In the genomic region with DNA sequence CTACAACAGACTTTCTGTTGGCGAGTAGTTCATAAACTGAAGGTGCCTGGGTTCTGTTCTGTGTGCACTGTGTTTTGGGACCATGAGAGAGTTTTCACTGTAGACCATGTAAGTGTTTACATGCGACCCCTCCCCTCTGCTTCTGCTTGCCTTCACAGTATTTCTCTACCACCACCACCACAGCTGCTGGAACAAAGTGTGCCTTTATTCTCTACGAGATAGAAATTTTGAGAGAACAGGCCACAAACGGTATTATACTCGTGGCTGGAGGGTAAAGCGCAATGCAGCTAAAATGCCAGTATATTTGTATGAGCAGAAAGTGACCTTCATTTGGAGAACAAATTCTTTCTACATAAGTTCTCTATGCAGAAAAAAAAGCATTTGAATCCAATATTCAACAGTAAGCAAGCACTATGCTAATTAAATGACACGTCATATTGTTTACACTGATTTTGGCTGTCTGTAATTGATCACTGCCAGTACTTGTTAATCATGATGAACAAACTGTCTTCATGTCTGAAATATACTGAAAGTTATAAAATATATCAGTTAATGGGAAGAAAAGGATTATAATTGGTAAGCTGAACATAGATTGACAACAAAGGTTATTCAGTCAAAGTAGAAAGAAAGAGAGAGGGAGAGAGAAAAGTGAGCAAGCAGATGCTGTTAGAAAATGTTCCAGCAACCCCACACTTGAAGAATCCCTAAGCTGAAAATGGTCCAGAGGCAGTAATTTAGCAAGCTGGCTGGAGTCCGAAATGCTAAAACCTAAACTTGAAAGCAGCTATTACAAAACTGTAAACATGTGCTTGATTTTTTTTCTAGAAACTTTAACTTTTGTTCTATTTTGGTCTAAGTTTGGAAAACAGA, we compare ENCODE assay signal across 11 cellular contexts. TPM values are rescaled to one million over a fixed set of nuclear protein-coding genes. Genes with fewer than 3 reads are reported as not detected.
DNase-seq lines count a peak whose midpoint lies in the region; ATAC-seq and TF ChIP-seq lines count a peak whose summit lies in the region.
"Had no signal": no experiment of that assay in that cellular context is flagged by ENCODE, and none has a peak within 500 bp of the region (broad histone marks: within the 10 kb centered on the region; RNA-seq: fewer than 3 reads in every experiment).

No MANE protein-coding gene starts in this region.

- no TSS peak for BruUV-seq in PC-9 (replicated peaks; lab: Mats Ljungman, UMichigan)

- no peaks in the 10 kb centered on the region for H4K20me1 ChIP-seq in PC-9 (ENCODE audit: insufficient read depth)

- H3K4me1 Mint-ChIP-seq in HFFc6 (ENCODE audit: low read depth): peaks cover 58% of the 10 kb centered on the region
- peaks cover 12% of the 10 kb centered on the region for H3K4me1 Mint-ChIP-seq in stimulated activated effector memory CD8-positive, alpha-beta T cell treated with anti-CD3 and anti-CD28 coated beads, Interleukin-12 subunit alpha, Interleukin-12 subunit beta, amount 100 ng/mL, for 72 hours

- H3F3A ChIP-seq in PC-9 (ENCODE audit: insufficient read depth, low read depth): no peaks in the 10 kb centered on the region

- POLR2A ChIA-PET in PC-9 (lab: Charles Lee; ENCODE audit: unreplicated experiment): no interaction called here

- peak overlapping the region; percentile 62; the same call in 1 of the 2 replicates for H3K9ac ChIP-seq in iPS-20b (ENCODE audit: low read depth, low read length)

- H3K27ac ChIP-seq in ascending aorta: peak overlapping the region; percentile 54 to 59
- H3K27ac ChIP-seq in iPS-20b (ENCODE audit: low read length): peak overlapping the region; percentile 46
- H3K27ac ChIP-seq in PC-9: no peak overlapping the region

- H3K27me3 Mint-ChIP-seq in HFFc6 (ENCODE audit: insufficient read depth): no peaks in the 10 kb centered on the region; the same call in 1 of the 2 replicates

- H3K9me3 Mint-ChIP-seq in HFFc6: no peaks in the 10 kb centered on the region
- no peaks in the 10 kb centered on the region for H3K9me3 Mint-ChIP-seq in stimulated activated effector memory CD8-positive, alpha-beta T cell treated with anti-CD3 and anti-CD28 coated beads, Interleukin-12 subunit alpha, Interleukin-12 subunit beta, amount 100 ng/mL, for 72 hours

- no peak overlapping the region for H3K4me3 ChIP-seq in ascending aorta
- H3K4me3 ChIP-seq in iPS-20b (ENCODE audit: low read length): no peak overlapping the region
- H3K4me3 ChIP-seq in PC-9: no peak overlapping the region
- H3K4me3 ChIP-seq: mucosa of descending colon had no signal

- H3K79me2 ChIP-seq in PC-9 (ENCODE audit: low read depth): no peaks in the 10 kb centered on the region

- no peak overlapping the region for H3K4me2 ChIP-seq in PC-9

- DNase-seq in HFFc6 (no peak), ascending aorta (ENCODE audit: low spot score in 2 of 2) (no peak), KG1 (lab: John Stamatoyannopoulos, UW) (no peak), PC-9 (no peak)
- DNase-seq in stimulated activated effector memory CD8-positive, alpha-beta T cell treated with anti-CD3 and anti-CD28 coated beads, Interleukin-12 subunit alpha, Interleukin-12 subunit beta, amount 100 ng/mL, for 72 hours (ENCODE audit: low spot score in 2 of 2): no peak
- DNase-seq: activated T-cell treated with anti-CD3 and anti-CD28 coated beads, Interleukin-2, amount 50 U/mL, for 1 hour; DND-41; mucosa of descending colon had no signal

- peaks cover 16% of the 10 kb centered on the region; the same call in 1 of the 2 replicates for H3K36me3 Mint-ChIP-seq in HFFc6 (ENCODE audit: low read depth)
- peaks cover 35% of the 10 kb centered on the region for H3K36me3 Mint-ChIP-seq in stimulated activated effector memory CD8-positive, alpha-beta T cell treated with anti-CD3 and anti-CD28 coated beads, Interleukin-12 subunit alpha, Interleukin-12 subunit beta, amount 100 ng/mL, for 72 hours

- no peak for TF ChIP-seq CTCF in HFFc6 (IDR thresholded peaks at IDR 0.05)
- TF ChIP-seq CTCF in ascending aorta (IDR thresholded peaks at IDR 0.05): no peak
- no peak for TF ChIP-seq CTCF in PC-9 (conservative IDR thresholded peaks at IDR 0.05)

- ATAC-seq in stimulated activated effector memory CD8-positive, alpha-beta T cell treated with anti-CD3 and anti-CD28 coated beads, Interleukin-12 subunit alpha, Interleukin-12 subunit beta, amount 100 ng/mL, for 72 hours: no peak
- ATAC-seq in GM21786 (IDR thresholded peaks at IDR 0.05; ENCODE audit: unreplicated experiment): no peak
- ATAC-seq: mucosa of descending colon had no signal

- CTCF ChIA-PET in PC-9 (lab: Charles Lee): no interaction called here

- peak overlapping the region; percentile 77 for H3K4me3 Mint-ChIP-seq in HFFc6
- H3K4me3 Mint-ChIP-seq in stimulated activated effector memory CD8-positive, alpha-beta T cell treated with anti-CD3 and anti-CD28 coated beads, Interleukin-12 subunit alpha, Interleukin-12 subunit beta, amount 100 ng/mL, for 72 hours: no peak overlapping the region

- H3K27ac Mint-ChIP-seq in HFFc6: peak overlapping the region; percentile 85
- peak overlapping the region; percentile 81 for H3K27ac Mint-ChIP-seq in stimulated activated effector memory CD8-positive, alpha-beta T cell treated with anti-CD3 and anti-CD28 coated beads, Interleukin-12 subunit alpha, Interleukin-12 subunit beta, amount 100 ng/mL, for 72 hours

- intact Hi-C loops in ascending aorta (cut with DNase I): no loop called here
- intact Hi-C loops in PC-9 (cut with micrococcal nuclease; ENCODE audit: unreplicated experiment): no loop called here

- H3K36me3 ChIP-seq in ascending aorta (no peaks in the 10 kb centered on the region), iPS-20b (ENCODE audit: insufficient read depth, low read depth, low read length) (peaks cover 39% of the 10 kb centered on the region), PC-9 (ENCODE audit: low read depth) (no peaks in the 10 kb centered on the region)

- H3K9me3 ChIP-seq in ascending aorta: no peaks in the 10 kb centered on the region
- no peaks in the 10 kb centered on the region for H3K9me3 ChIP-seq in iPS-20b (ENCODE audit: insufficient read depth, low read depth, low read length)
- no peaks in the 10 kb centered on the region for H3K9me3 ChIP-seq in PC-9 (ENCODE audit: insufficient read depth, low read depth)
- H3K9me3 ChIP-seq: mucosa of descending colon had no signal

- no peaks in the 10 kb centered on the region for H3K9me2 ChIP-seq in PC-9 (ENCODE audit: insufficient read depth)

- H3K4me1 ChIP-seq in ascending aorta: peaks cover 3 to 24% of the 10 kb centered on the region in 2 donors
- H3K4me1 ChIP-seq in iPS-20b (ENCODE audit: insufficient read depth, low read length): peaks cover 33% of the 10 kb centered on the region
- no peaks in the 10 kb centered on the region for H3K4me1 ChIP-seq in PC-9 (replicated peaks; ENCODE audit: insufficient read depth)

- H3K27me3 ChIP-seq in ascending aorta (no peaks in the 10 kb centered on the region), iPS-20b (ENCODE audit: insufficient read depth, low read length) (no peaks in the 10 kb centered on the region), PC-9 (ENCODE audit: insufficient read depth, low read depth) (no peaks in the 10 kb centered on the region)

- no peak overlapping the region for H2AFZ ChIP-seq in PC-9

RNA-seq across cellular contexts. Expression of a gene that starts 8.8 kb away (rescaled TPM):
- not detected for total RNA-seq in HFFc6 (2021; fragmentation: NEBNext Ultra II Directional; extraction: Animal tissue kit (Norgen Biotek cat#: 25700))
- total RNA-seq in ascending aorta: not detected
- not detected in 2 replicates for total RNA-seq in PC-9 (2021)
- total RNA-seq: mucosa of descending colon; T-helper 2 cell treated with Interferon-gamma antibody and Interleukin-4, amounts not matched to agents 100 ng/mL and 5 ng/mL, for 36 hours had no signal

RNA-seq across cellular contexts. Expression of a gene that starts 41.7 kb away (rescaled TPM):
- 10 to 100 TPM; 16.7 to 23.0 (median 21.7) TPM for total RNA-seq in HFFc6 (2021; fragmentation: NEBNext Ultra II Directional; extraction: Animal tissue kit (Norgen Biotek cat#: 25700))
- total RNA-seq in ascending aorta: 2.9 TPM
- total RNA-seq in PC-9 (2021): 17.7 and 19.5 TPM in 2 replicates
